ENCODE assay signal across 8 cellular contexts in the genomic region with DNA sequence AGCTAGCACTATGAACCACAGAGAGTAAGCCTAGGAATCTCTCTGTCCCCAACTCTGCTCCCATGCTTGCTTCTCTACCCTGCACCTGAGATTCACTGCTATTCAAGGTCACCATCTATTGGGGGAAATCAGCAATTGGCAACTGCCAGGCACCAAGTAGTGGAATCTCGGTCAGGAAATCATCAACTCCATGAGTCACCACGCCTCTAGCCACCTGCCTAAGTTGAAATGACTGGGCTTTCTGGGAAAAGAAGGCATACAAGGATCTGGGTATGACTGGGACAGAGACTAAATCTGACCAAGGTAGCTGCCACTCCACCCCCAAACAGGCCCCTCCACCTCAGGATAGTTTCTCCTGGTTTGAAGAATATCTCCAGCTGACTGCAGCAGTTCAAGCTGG.
DNase-seq lines count a peak whose midpoint lies in the region; ATAC-seq and TF ChIP-seq lines count a peak whose summit lies in the region.

No MANE protein-coding gene starts in this region.

- no peak overlapping the region for H3K27ac ChIP-seq in ascending aorta
- H3K27ac ChIP-seq in CD4-positive, alpha-beta T cell (ENCODE audit: low read depth, low read length) = no peak overlapping the region

- no peak overlapping the region for H3K27ac Mint-ChIP-seq in stimulated activated memory B cell treated with anti-CD40 and anti-IgM and Interleukin-4, amounts not matched to agents 10 μg/mL and 1 μg/mL and 100 μg/mL, for 72 hours
- H3K27ac Mint-ChIP-seq in CD4-positive, alpha-beta T cell = no peak overlapping the region

- POLR2A ChIA-PET in CD4-positive, alpha-beta T cell (lab: Charles Lee) = no interaction called here

- no peak overlapping the region for H3K4me3 Mint-ChIP-seq in stimulated activated memory B cell treated with anti-CD40 and anti-IgM and Interleukin-4, amounts not matched to agents 10 μg/mL and 1 μg/mL and 100 μg/mL, for 72 hours
- H3K4me3 Mint-ChIP-seq in CD4-positive, alpha-beta T cell = no peak overlapping the region

- no peaks in the 10 kb centered on the region for H3K4me1 ChIP-seq in ascending aorta

- no peaks in the 10 kb centered on the region for H3K36me3 Mint-ChIP-seq in stimulated activated memory B cell treated with anti-CD40 and anti-IgM and Interleukin-4, amounts not matched to agents 10 μg/mL and 1 μg/mL and 100 μg/mL, for 72 hours
- no peaks in the 10 kb centered on the region for H3K36me3 Mint-ChIP-seq in CD4-positive, alpha-beta T cell (ENCODE audit: low read depth)

- peaks cover 56% of the 10 kb centered on the region for H3K4me1 Mint-ChIP-seq in stimulated activated memory B cell treated with anti-CD40 and anti-IgM and Interleukin-4, amounts not matched to agents 10 μg/mL and 1 μg/mL and 100 μg/mL, for 72 hours
- H3K4me1 Mint-ChIP-seq in CD4-positive, alpha-beta T cell (ENCODE audit: low read depth) = peaks cover 42% of the 10 kb centered on the region

- CTCF ChIA-PET in CD4-positive, alpha-beta T cell (lab: Charles Lee) = interaction anchor here (2.2 kb wide), 1 partner anchor 16 kb away, joined by 7 read pairs; no protein-coding TSS in a partner anchor

- no peaks in the 10 kb centered on the region for H3K27me3 Mint-ChIP-seq in stimulated activated memory B cell treated with anti-CD40 and anti-IgM and Interleukin-4, amounts not matched to agents 10 μg/mL and 1 μg/mL and 100 μg/mL, for 72 hours
- no peaks in the 10 kb centered on the region for H3K27me3 Mint-ChIP-seq in CD4-positive, alpha-beta T cell

- DNase-seq in activated T-cell treated with anti-CD3 and anti-CD28 coated beads for 24 hours (ENCODE audit: low read depth) = peak; percentile 48
- DNase-seq in activated T-cell treated with anti-CD3 and anti-CD28 coated beads, Interleukin-2, amount 50 U/mL, for 1 hour = no peak
- DNase-seq in activated naive CD8-positive, alpha-beta T cell treated with anti-CD3 and anti-CD28 coated beads, Interleukin-2, amount 50 U/mL, for 16 hours (ENCODE audit: low read depth, low spot score) = peak; percentile 1
- no peak for DNase-seq in ascending aorta (ENCODE audit: low spot score in 2 of 2)
- no peak for DNase-seq in dedifferentiated amniotic fluid mesenchymal stem cell (ENCODE audit: extremely low spot score)
- no peak for DNase-seq in CD4-positive, alpha-beta T cell

- H3K36me3 ChIP-seq in ascending aorta = no peaks in the 10 kb centered on the region

- H3K27me3 ChIP-seq in ascending aorta = no peaks in the 10 kb centered on the region
- no peaks in the 10 kb centered on the region for H3K27me3 ChIP-seq in CD4-positive, alpha-beta T cell (ENCODE audit: control insufficient read depth, insufficient read depth, low read length)

- TF ChIP-seq CTCF in ascending aorta (IDR thresholded peaks at IDR 0.05) = no peak
- no peak for TF ChIP-seq CTCF in CD4-positive, alpha-beta T cell (IDR thresholded peaks at IDR 0.05)

- no peaks in the 10 kb centered on the region for H3K9me3 ChIP-seq in ascending aorta
- no peaks in the 10 kb centered on the region for H3K9me3 ChIP-seq in CD4-positive, alpha-beta T cell (ENCODE audit: control insufficient read depth, low read length)

- no peaks in the 10 kb centered on the region for H3K9me3 Mint-ChIP-seq in stimulated activated memory B cell treated with anti-CD40 and anti-IgM and Interleukin-4, amounts not matched to agents 10 μg/mL and 1 μg/mL and 100 μg/mL, for 72 hours
- no peaks in the 10 kb centered on the region for H3K9me3 Mint-ChIP-seq in CD4-positive, alpha-beta T cell

- ATAC-seq in HG03439 (IDR thresholded peaks at IDR 0.05; ENCODE audit: unreplicated experiment) = peak; percentile 71
- peak; percentile 40 for ATAC-seq in stimulated activated memory B cell treated with anti-CD40 and anti-IgM and Interleukin-4, amounts not matched to agents 10 μg/mL and 1 μg/mL and 100 μg/mL, for 72 hours
- no peak for ATAC-seq in CD4-positive, alpha-beta T cell (ENCODE audit: poor library complexity)

- intact Hi-C loops in ascending aorta (cut with DNase I) = no loop called here
- intact Hi-C loops in CD4-positive, alpha-beta T cell (cut with DNase I, micrococcal nuclease) = no loop called here

- no peak overlapping the region for H3K4me3 ChIP-seq in ascending aorta

Comparison
In these comparisons a context has a peak if more than half of its experiments do, and no peak if none do; other contexts are left out.
1. DNase-seq: peak in activated T-cell treated with anti-CD3 and anti-CD28 coated beads for 24 hours (single experiment) and activated naive CD8-positive, alpha-beta T cell treated with anti-CD3 and anti-CD28 coated beads, Interleukin-2, amount 50 U/mL, for 16 hours (single experiment); none in activated T-cell treated with anti-CD3 and anti-CD28 coated beads, Interleukin-2, amount 50 U/mL, for 1 hour (single experiment), ascending aorta (0 of 2), dedifferentiated amniotic fluid mesenchymal stem cell (single experiment) and CD4-positive, alpha-beta T cell (0 of 10).